Comparison of ENCODE assay signal across 21 cellular contexts in genomic region chr4:91258326-91258725, GRCh38.
DNase-seq lines count a peak whose midpoint lies in the region; ATAC-seq, FAIRE-seq and TF ChIP-seq lines count a peak whose summit lies in the region.
"Had no signal": no experiment of that assay in that cellular context is flagged by ENCODE, and none has a peak within 500 bp of the region (broad histone marks: within the 10 kb centered on the region; RNA-seq: fewer than 3 reads in every experiment).

No MANE protein-coding gene starts in this region.

- TF ChIP-seq CTCF in D721Med (IDR thresholded peaks at IDR 0.05; ENCODE audit: insufficient read depth, missing control alignments) = no peak
- TF ChIP-seq CTCF in neural cell (IDR thresholded peaks at IDR 0.05; ENCODE audit: poor library complexity, severe bottlenecking) = no peak
- no peak for TF ChIP-seq CTCF in smooth muscle cell (IDR thresholded peaks at IDR 0.05; ENCODE audit: borderline replicate concordance, insufficient read depth, poor library complexity, severe bottlenecking)

- H3F3A ChIP-seq in neural cell (ENCODE audit: insufficient read depth, low read length, poor library complexity, severe bottlenecking) = no peaks in the 10 kb centered on the region
- no peaks in the 10 kb centered on the region for H3F3A ChIP-seq in smooth muscle cell (ENCODE audit: low read depth)

- no peaks in the 10 kb centered on the region for H3K4me1 ChIP-seq in smooth muscle cell (ENCODE audit: low read depth)
- H3K4me1 ChIP-seq: A549, BE2C, BLaER1 had no signal

- TF ChIP-seq RAD21 in neural cell (conservative IDR thresholded peaks at IDR 0.05) = no peak

- H3K9me3 ChIP-seq in neural cell (ENCODE audit: low read length) (no peaks in the 10 kb centered on the region), smooth muscle cell (replicated peaks; ENCODE audit: low read depth) (no peaks in the 10 kb centered on the region)
- H3K9me3 ChIP-seq: A549, BE2C had no signal

- peak; percentile 11 for FAIRE-seq in D721Med (lab: Jason Lieb, UNC)
- FAIRE-seq: A549, GM12891, GM19239 had no signal

- H2AFZ ChIP-seq in neural cell (ENCODE audit: low read depth, low read length) (no peak overlapping the region), smooth muscle cell (ENCODE audit: low read depth) (peak overlapping the region; percentile 43)

- H4K20me1 ChIP-seq in neural cell (ENCODE audit: insufficient read depth) (no peaks in the 10 kb centered on the region), smooth muscle cell (ENCODE audit: low read depth) (no peaks in the 10 kb centered on the region)
- H4K20me1 ChIP-seq: BLaER1 had no signal

- no peaks in the 10 kb centered on the region for H3K79me2 ChIP-seq in neural cell (replicated peaks; ENCODE audit: insufficient read depth, low read length)
- no peaks in the 10 kb centered on the region for H3K79me2 ChIP-seq in smooth muscle cell (ENCODE audit: low read depth)

- DNase-seq in D721Med (ENCODE audit: insufficient read length, low spot score) (no peak), HuH-7.5 (ENCODE audit: low spot score) (peak; percentile 4), smooth muscle cell (lab: John Stamatoyannopoulos, UW; ENCODE audit: unreplicated experiment) (no peak), NCI-H1092 (lab: John Stamatoyannopoulos, UW) (no peak)
- DNase-seq: AML-193; BE2C; C1 segment of cervical spinal cord; CD4-positive, alpha-beta memory T cell; CD4-positive, CD25-positive, alpha-beta regulatory T cell; CD8-positive, alpha-beta memory T cell; COR-L47; DMS79 treated with DMSO at 0.1 percent for 48 hours; GF-D8 had no signal

- no peaks in the 10 kb centered on the region for H3K36me3 ChIP-seq in neural cell (ENCODE audit: insufficient read depth, low read length)
- H3K36me3 ChIP-seq in smooth muscle cell (ENCODE audit: low read depth) = no peaks in the 10 kb centered on the region
- H3K36me3 ChIP-seq: BE2C, BLaER1 had no signal

- H3K27ac ChIP-seq in neural cell (ENCODE audit: low read length) = no peak overlapping the region
- no peak overlapping the region for H3K27ac ChIP-seq in smooth muscle cell (ENCODE audit: low read depth)
- H3K27ac ChIP-seq: 22Rv1, A549, BLaER1 had no signal

- H3K4me2 ChIP-seq in neural cell (ENCODE audit: low read length) (no peak overlapping the region), smooth muscle cell (no peak overlapping the region)
- H3K4me2 ChIP-seq: A549, BLaER1 had no signal

- H3K9me2 ChIP-seq in neural cell (ENCODE audit: insufficient read depth, low read length) = no peaks in the 10 kb centered on the region

- H3K9ac ChIP-seq in neural cell (ENCODE audit: low read length) (no peak overlapping the region), smooth muscle cell (ENCODE audit: low read depth) (no peak overlapping the region)
- H3K9ac ChIP-seq: BLaER1 had no signal

- H3K4me3 ChIP-seq in neural cell (ENCODE audit: low read length) (no peak overlapping the region), smooth muscle cell (no peak overlapping the region)
- H3K4me3 ChIP-seq: A549, BLaER1 had no signal

- TF ChIP-seq EP300 in neural cell (conservative IDR thresholded peaks at IDR 0.05; ENCODE audit: poor library complexity, severe bottlenecking) = peak; percentile 81

- ATAC-seq in HG03565 (IDR thresholded peaks at IDR 0.05; ENCODE audit: unreplicated experiment) (no peak), HG02884 (IDR thresholded peaks at IDR 0.05; ENCODE audit: unreplicated experiment) (no peak)
- ATAC-seq: A549 had no signal

- no peaks in the 10 kb centered on the region for H3K27me3 ChIP-seq in neural cell (ENCODE audit: insufficient read depth, low read depth, low read length)
- H3K27me3 ChIP-seq in smooth muscle cell (ENCODE audit: low read depth) = no peaks in the 10 kb centered on the region
- H3K27me3 ChIP-seq: BE2C, BLaER1 had no signal

TF ChIP-seq in neural cell, 6 proteins besides CTCF, POLR2A, EP300 and RAD21:
- no peak for TF ChIP-seq TAF1 (IDR thresholded peaks at IDR 0.05; ENCODE audit: low read depth)
- TF ChIP-seq REST (IDR thresholded peaks at IDR 0.05; ENCODE audit: borderline replicate concordance) = peak; percentile 87
- TF ChIP-seq MXI1 (conservative IDR thresholded peaks at IDR 0.05; ENCODE audit: poor library complexity, severe bottlenecking) = no peak
- peak; percentile 71 for TF ChIP-seq POLR2AphosphoS5 (IDR thresholded peaks at IDR 0.05)
- no peak for TF ChIP-seq SMC3 (conservative IDR thresholded peaks at IDR 0.05; ENCODE audit: poor library complexity)
- TF ChIP-seq EZH2 (IDR thresholded peaks at IDR 0.05; ENCODE audit: borderline replicate concordance, insufficient read depth, low read length, poor library complexity, severe bottlenecking) = no peak
